1 cellular context compared by ENCODE assay signal in the genomic region with DNA sequence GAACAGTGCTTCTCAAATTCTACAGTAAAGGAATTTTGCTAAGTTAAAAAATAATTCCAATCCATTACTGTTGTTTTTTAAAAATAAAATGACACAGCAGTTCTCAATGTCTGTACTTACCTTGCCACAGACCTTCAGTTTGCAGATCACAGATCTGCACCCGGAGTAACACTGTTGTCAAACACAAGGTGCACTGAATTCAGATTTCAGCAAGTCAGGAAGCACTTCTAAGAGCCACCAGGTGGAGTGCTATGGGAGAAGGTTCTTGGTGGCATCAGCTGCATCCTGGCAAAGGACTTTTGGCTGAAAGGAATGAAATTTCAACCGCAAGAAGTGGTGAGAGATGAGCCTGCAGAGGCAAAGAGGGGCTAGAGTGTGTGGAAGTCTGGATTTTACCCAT.
A peak's percentile ranks its signal among the peaks of the same experiment; 100 is the strongest.
TF ChIP-seq lines count a peak whose summit lies in the region.

No MANE protein-coding gene starts in this region.

TF ChIP-seq in HepG2, 621 proteins besides CTCF, POLR2A, EP300 and RAD21 (continued from another document and continues in another):
- TF ChIP-seq, protein P1, sequence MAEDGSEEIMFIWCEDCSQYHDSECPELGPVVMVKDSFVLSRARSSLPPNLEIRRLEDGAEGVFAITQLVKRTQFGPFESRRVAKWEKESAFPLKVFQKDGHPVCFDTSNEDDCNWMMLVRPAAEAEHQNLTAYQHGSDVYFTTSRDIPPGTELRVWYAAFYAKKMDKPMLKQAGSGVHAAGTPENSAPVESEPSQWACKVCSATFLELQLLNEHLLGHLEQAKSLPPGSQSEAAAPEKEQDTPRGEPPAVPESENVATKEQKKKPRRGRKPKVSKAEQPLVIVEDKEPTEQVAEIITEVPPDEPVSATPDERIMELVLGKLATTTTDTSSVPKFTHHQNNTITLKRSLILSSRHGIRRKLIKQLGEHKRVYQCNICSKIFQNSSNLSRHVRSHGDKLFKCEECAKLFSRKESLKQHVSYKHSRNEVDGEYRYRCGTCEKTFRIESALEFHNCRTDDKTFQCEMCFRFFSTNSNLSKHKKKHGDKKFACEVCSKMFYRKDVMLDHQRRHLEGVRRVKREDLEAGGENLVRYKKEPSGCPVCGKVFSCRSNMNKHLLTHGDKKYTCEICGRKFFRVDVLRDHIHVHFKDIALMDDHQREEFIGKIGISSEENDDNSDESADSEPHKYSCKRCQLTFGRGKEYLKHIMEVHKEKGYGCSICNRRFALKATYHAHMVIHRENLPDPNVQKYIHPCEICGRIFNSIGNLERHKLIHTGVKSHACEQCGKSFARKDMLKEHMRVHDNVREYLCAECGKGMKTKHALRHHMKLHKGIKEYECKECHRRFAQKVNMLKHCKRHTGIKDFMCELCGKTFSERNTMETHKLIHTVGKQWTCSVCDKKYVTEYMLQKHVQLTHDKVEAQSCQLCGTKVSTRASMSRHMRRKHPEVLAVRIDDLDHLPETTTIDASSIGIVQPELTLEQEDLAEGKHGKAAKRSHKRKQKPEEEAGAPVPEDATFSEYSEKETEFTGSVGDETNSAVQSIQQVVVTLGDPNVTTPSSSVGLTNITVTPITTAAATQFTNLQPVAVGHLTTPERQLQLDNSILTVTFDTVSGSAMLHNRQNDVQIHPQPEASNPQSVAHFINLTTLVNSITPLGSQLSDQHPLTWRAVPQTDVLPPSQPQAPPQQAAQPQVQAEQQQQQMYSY (CRISPR knock-in tag; IDR thresholded peaks at IDR 0.05), result peak; percentile 68
- TF ChIP-seq CBX5 (CRISPR knock-in tag; IDR thresholded peaks at IDR 0.05; ENCODE audit: borderline replicate concordance) (peak; percentile 22; the same call in 1 of the 2 replicates), NFYC (CRISPR knock-in tag; IDR thresholded peaks at IDR 0.05) (0 out of 2 replicates have a peak, but pooled peaks have one; percentile 11), ZNF816 (CRISPR knock-in tag; IDR thresholded peaks at IDR 0.05; ENCODE audit: borderline replicate concordance) (0 out of 2 replicates have a peak, but pooled peaks have one; percentile 42), ZMAT3 (CRISPR knock-in tag; conservative IDR thresholded peaks at IDR 0.05) (no peak), ZMYM3 (CRISPR knock-in tag; IDR thresholded peaks at IDR 0.05) (peak; percentile 24; the same call in 1 of the 2 replicates), ZNF33A (CRISPR knock-in tag; IDR thresholded peaks at IDR 0.05; ENCODE audit: borderline replicate concordance) (0 out of 2 replicates have a peak, but pooled peaks have one; percentile 52), ZNF432 (CRISPR knock-in tag; IDR thresholded peaks at IDR 0.05; ENCODE audit: borderline replicate concordance) (no peak), ZNF264 (CRISPR knock-in tag; IDR thresholded peaks at IDR 0.05) (no peak), MIER2 (CRISPR knock-in tag; IDR thresholded peaks at IDR 0.05) (peak; percentile 57; the same call in 1 of the 2 replicates), IKZF4 (CRISPR knock-in tag; IDR thresholded peaks at IDR 0.05; ENCODE audit: borderline replicate concordance, low read depth, not compliant biosample characterization) (no peak), STAG1 (CRISPR knock-in tag; IDR thresholded peaks at IDR 0.05) (peak; percentile 51), SOX5 (CRISPR knock-in tag; IDR thresholded peaks at IDR 0.05; ENCODE audit: borderline replicate concordance) (0 out of 2 replicates have a peak, but pooled peaks have one; percentile 9), ZNF431 (CRISPR knock-in tag; IDR thresholded peaks at IDR 0.05; ENCODE audit: borderline replicate concordance, low read depth) (no peak), ERF (CRISPR knock-in tag; IDR thresholded peaks at IDR 0.05) (0 out of 2 replicates have a peak, but pooled peaks have one; percentile 44), RXRB (CRISPR knock-in tag; IDR thresholded peaks at IDR 0.05; ENCODE audit: borderline replicate concordance) (peak; percentile 14; the same call in 1 of the 2 replicates), JARID2 (CRISPR knock-in tag; IDR thresholded peaks at IDR 0.05; ENCODE audit: insufficient replicate concordance) (no peak), SOX13 (IDR thresholded peaks at IDR 0.05) (no peak), SOX13 (CRISPR knock-in tag; conservative IDR thresholded peaks at IDR 0.05 in 1 of 2, IDR thresholded peaks at IDR 0.05 in 1 of 2) (peak in 1 of 2 experiments; percentile 12; a peak in 1 of 4 replicates), ZBED4 (CRISPR knock-in tag; IDR thresholded peaks at IDR 0.05; ENCODE audit: borderline replicate concordance) (0 out of 2 replicates have a peak, but pooled peaks have one; percentile 15), ZNF143 (CRISPR knock-in tag; IDR thresholded peaks at IDR 0.05) (no peak), SOX6 (IDR thresholded peaks at IDR 0.05) (no peak), SOX6 (CRISPR knock-in tag; IDR thresholded peaks at IDR 0.05) (peak; percentile 31; the same call in 1 of the 2 replicates), ZMYM4 (CRISPR knock-in tag; IDR thresholded peaks at IDR 0.05) (0 out of 2 replicates have a peak, but pooled peaks have one; percentile 62), ZBTB33 (CRISPR knock-in tag; IDR thresholded peaks at IDR 0.05) (no peak), GTF3A (CRISPR knock-in tag; conservative IDR thresholded peaks at IDR 0.05) (no peak), ZNF607 (CRISPR knock-in tag; IDR thresholded peaks at IDR 0.05; ENCODE audit: borderline replicate concordance) (0 out of 2 replicates have a peak, but pooled peaks have one; percentile 21), ZNF292 (CRISPR knock-in tag; IDR thresholded peaks at IDR 0.05; ENCODE audit: borderline replicate concordance, low read depth) (peak; percentile 20; the same call in 1 of the 2 replicates), ZNF34 (CRISPR knock-in tag; IDR thresholded peaks at IDR 0.05; ENCODE audit: borderline replicate concordance) (no peak), SMYD3 (CRISPR knock-in tag; IDR thresholded peaks at IDR 0.05) (no peak), SMC3 (IDR thresholded peaks at IDR 0.05; ENCODE audit: low read length) (peak; percentile 65; the same call in 1 of the 2 replicates), ZNF335 (CRISPR knock-in tag; IDR thresholded peaks at IDR 0.05) (peak; percentile 77), ASH2L (IDR thresholded peaks at IDR 0.05; ENCODE audit: insufficient read length, low read depth, low read length) (peak; percentile 25), GFI1 (CRISPR knock-in tag; IDR thresholded peaks at IDR 0.05; ENCODE audit: borderline replicate concordance) (peak; percentile 45; the same call in 1 of the 2 replicates), ZKSCAN8 (CRISPR knock-in tag; IDR thresholded peaks at IDR 0.05; ENCODE audit: borderline replicate concordance) (peak; percentile 28; the same call in 1 of the 2 replicates), EHMT2 (IDR thresholded peaks at IDR 0.05; ENCODE audit: borderline replicate concordance, low read depth, low read length) (peak; percentile 28; the same call in 1 of the 2 replicates), ELF1 (CRISPR knock-in tag; IDR thresholded peaks at IDR 0.05) (peak; percentile 62), ZNF329 (CRISPR knock-in tag; IDR thresholded peaks at IDR 0.05; ENCODE audit: low read depth) (no peak), HOMEZ (CRISPR knock-in tag; IDR thresholded peaks at IDR 0.05; ENCODE audit: low read depth) (0 out of 2 replicates have a peak, but pooled peaks have one; percentile 38)
- TF ChIP-seq, protein P2, sequence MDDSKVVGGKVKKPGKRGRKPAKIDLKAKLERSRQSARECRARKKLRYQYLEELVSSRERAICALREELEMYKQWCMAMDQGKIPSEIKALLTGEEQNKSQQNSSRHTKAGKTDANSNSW (CRISPR knock-in tag; IDR thresholded peaks at IDR 0.05; ENCODE audit: borderline replicate concordance), result no peak
- TF ChIP-seq, protein P3, sequence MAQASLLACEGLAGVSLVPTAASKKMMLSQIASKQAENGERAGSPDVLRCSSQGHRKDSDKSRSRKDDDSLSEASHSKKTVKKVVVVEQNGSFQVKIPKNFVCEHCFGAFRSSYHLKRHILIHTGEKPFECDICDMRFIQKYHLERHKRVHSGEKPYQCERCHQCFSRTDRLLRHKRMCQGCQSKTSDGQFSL (CRISPR knock-in tag; IDR thresholded peaks at IDR 0.05), result no peak
- TF ChIP-seq, protein P4, sequence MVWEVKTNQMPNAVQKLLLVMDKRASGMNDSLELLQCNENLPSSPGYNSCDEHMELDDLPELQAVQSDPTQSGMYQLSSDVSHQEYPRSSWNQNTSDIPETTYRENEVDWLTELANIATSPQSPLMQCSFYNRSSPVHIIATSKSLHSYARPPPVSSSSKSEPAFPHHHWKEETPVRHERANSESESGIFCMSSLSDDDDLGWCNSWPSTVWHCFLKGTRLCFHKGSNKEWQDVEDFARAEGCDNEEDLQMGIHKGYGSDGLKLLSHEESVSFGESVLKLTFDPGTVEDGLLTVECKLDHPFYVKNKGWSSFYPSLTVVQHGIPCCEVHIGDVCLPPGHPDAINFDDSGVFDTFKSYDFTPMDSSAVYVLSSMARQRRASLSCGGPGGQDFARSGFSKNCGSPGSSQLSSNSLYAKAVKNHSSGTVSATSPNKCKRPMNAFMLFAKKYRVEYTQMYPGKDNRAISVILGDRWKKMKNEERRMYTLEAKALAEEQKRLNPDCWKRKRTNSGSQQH (CRISPR knock-in tag; IDR thresholded peaks at IDR 0.05; ENCODE audit: low read depth), result 0 out of 2 replicates have a peak, but pooled peaks have one; percentile 24
- TF ChIP-seq, protein P5, sequence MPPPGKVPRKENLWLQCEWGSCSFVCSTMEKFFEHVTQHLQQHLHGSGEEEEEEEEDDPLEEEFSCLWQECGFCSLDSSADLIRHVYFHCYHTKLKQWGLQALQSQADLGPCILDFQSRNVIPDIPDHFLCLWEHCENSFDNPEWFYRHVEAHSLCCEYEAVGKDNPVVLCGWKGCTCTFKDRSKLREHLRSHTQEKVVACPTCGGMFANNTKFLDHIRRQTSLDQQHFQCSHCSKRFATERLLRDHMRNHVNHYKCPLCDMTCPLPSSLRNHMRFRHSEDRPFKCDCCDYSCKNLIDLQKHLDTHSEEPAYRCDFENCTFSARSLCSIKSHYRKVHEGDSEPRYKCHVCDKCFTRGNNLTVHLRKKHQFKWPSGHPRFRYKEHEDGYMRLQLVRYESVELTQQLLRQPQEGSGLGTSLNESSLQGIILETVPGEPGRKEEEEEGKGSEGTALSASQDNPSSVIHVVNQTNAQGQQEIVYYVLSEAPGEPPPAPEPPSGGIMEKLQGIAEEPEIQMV (CRISPR knock-in tag; IDR thresholded peaks at IDR 0.05; ENCODE audit: low read depth), result no peak
- TF ChIP-seq, protein P6, sequence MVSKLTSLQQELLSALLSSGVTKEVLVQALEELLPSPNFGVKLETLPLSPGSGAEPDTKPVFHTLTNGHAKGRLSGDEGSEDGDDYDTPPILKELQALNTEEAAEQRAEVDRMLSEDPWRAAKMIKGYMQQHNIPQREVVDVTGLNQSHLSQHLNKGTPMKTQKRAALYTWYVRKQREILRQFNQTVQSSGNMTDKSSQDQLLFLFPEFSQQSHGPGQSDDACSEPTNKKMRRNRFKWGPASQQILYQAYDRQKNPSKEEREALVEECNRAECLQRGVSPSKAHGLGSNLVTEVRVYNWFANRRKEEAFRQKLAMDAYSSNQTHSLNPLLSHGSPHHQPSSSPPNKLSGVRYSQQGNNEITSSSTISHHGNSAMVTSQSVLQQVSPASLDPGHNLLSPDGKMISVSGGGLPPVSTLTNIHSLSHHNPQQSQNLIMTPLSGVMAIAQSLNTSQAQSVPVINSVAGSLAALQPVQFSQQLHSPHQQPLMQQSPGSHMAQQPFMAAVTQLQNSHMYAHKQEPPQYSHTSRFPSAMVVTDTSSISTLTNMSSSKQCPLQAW (CRISPR knock-in tag; IDR thresholded peaks at IDR 0.05), result peak; percentile 53; the same call in 1 of the 2 replicates
